8 cellular contexts compared by ENCODE assay signal in the genomic region with DNA sequence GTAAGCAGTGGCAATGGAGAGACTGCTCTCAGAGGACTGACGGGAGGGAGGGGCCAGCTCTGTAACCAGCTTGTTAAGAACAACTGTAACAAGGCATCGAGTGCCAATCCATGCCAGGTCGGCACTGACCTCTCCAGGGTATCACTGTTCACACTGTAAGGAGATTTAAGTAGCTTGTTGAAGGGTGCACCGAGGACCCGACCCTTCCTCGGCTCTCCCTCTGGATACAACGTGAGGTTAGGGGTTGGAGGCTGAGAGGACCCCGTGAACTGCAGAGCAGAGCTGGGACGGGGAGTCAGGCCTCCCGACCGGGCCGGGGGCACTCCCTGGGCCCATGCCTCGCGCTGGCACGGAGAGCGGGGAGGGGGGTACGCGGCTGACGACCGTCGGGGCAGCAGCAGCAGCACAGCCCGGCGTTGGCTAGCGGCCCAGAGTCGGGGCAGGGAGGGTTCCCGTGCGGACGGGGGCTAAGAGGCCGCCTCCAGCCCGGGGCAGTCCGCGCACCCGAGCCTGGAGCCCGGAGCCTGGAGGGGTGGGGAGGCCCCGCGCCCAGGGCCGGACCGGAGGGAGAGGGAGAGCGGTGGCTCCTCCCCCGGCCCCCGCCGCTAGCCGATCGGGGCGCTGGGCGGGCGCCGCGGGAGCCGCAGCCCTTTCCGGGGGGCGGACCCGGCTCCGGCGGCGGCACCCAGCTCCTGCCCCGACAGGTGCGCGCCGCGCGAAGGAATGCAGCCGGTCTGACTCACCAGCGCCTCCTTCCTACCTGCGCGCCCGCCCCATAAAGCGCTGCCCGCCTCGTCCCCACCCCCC. TPM values are rescaled to one million over a fixed set of nuclear protein-coding genes. Genes with fewer than 3 reads are reported as not detected.
DNase-seq lines count a peak whose midpoint lies in the region; ATAC-seq and TF ChIP-seq lines count a peak whose summit lies in the region.

A gene (plus strand): TSS at position 804 of the 807 bp plus-strand sequence. CDS start 3,245 bp downstream, outside the sequence.

- no peak within 1 kb of the TSS for H4K5ac ChIP-seq in mesendoderm (ENCODE audit: low read length)

- peaks cover 4% of the 10 kb centered on the region for H3K4me1 Mint-ChIP-seq in activated CD4-positive, alpha-beta T cell treated with anti-CD3 and anti-CD28 coated beads, Interleukin-2, amount 10 ng/mL, durations not matched to agents 7 days and 5 days

- H3K4me3 ChIP-seq in mesendoderm (ENCODE audit: low read length), result no peak within 1 kb of the TSS

- ATAC-seq in HG03025 (IDR thresholded peaks at IDR 0.05; ENCODE audit: low FRiP score, unreplicated experiment), result no peak

- H3K79me1 ChIP-seq in mesendoderm (ENCODE audit: low read length), result no peaks in the 10 kb centered on the region

- H3K23ac ChIP-seq in mesendoderm (ENCODE audit: low read length), result no peak within 1 kb of the TSS

- DNase-seq in HuH-7.5 (ENCODE audit: low spot score) (peak; percentile 72), dermis blood vessel endothelial cell (no peak), mesendoderm (peak; percentile 60), KBM-7 (no peak)
- peak; percentile 67 for DNase-seq in activated CD4-positive, alpha-beta T cell treated with anti-CD3 and anti-CD28 coated beads, Interleukin-2, amount 10 ng/mL, durations not matched to agents 7 days and 5 days
- peak; percentile 7 for DNase-seq in stimulated activated CD8-positive, alpha-beta memory T cell treated with anti-CD3 and anti-CD28 coated beads, Interleukin-15, amount 100 ng/mL, for 24 hours (ENCODE audit: low read depth)

- H3K27me3 Mint-ChIP-seq in activated CD4-positive, alpha-beta T cell treated with anti-CD3 and anti-CD28 coated beads, Interleukin-2, amount 10 ng/mL, durations not matched to agents 7 days and 5 days, result peaks cover 20% of the 10 kb centered on the region

- WGBS in mesendoderm (ENCODE audit: extremely low coverage, insufficient coverage, low lambda C conversion rate), result no CpG with 5 or more reads among the region's 70 CpGs

- no peak within 1 kb of the TSS for H2BK5ac ChIP-seq in mesendoderm (ENCODE audit: low read length)

- POLR2A ChIA-PET in activated CD4-positive, alpha-beta T cell treated with anti-CD3 and anti-CD28 coated beads, Interleukin-2, amount 10 ng/mL, durations not matched to agents 7 days and 5 days (lab: Charles Lee), result no interaction called here

- peak within 1 kb of the TSS; percentile 56 for H3K27ac ChIP-seq in C4-2B
- H3K27ac ChIP-seq in mesendoderm (ENCODE audit: low read depth, low read length), result no peak within 1 kb of the TSS

- TF ChIP-seq CTCF in C4-2B (conservative IDR thresholded peaks at IDR 0.05), result no peak

- H3K4me3 Mint-ChIP-seq in activated CD4-positive, alpha-beta T cell treated with anti-CD3 and anti-CD28 coated beads, Interleukin-2, amount 10 ng/mL, durations not matched to agents 7 days and 5 days, result peak within 1 kb of the TSS; percentile 63

- no peak within 1 kb of the TSS for H2BK15ac ChIP-seq in mesendoderm (replicated peaks; ENCODE audit: low read depth)

- peak within 1 kb of the TSS; percentile 70 for H3K56ac ChIP-seq in mesendoderm (ENCODE audit: low read length)

- H3K9me3 Mint-ChIP-seq in activated CD4-positive, alpha-beta T cell treated with anti-CD3 and anti-CD28 coated beads, Interleukin-2, amount 10 ng/mL, durations not matched to agents 7 days and 5 days, result no peaks in the 10 kb centered on the region

- no peaks in the 10 kb centered on the region for H3K36me3 Mint-ChIP-seq in activated CD4-positive, alpha-beta T cell treated with anti-CD3 and anti-CD28 coated beads, Interleukin-2, amount 10 ng/mL, durations not matched to agents 7 days and 5 days (ENCODE audit: low read depth)

- H3K4ac ChIP-seq in mesendoderm (ENCODE audit: low read depth, low read length), result no peak within 1 kb of the TSS

- no peaks in the 10 kb centered on the region for H3K79me2 ChIP-seq in mesendoderm (ENCODE audit: control insufficient read depth, insufficient read depth, low read length)

- peaks cover 5% of the 10 kb centered on the region for H3K27me3 ChIP-seq in mesendoderm (ENCODE audit: insufficient read depth, low read length, poor library complexity)

- H3K18ac ChIP-seq in mesendoderm (ENCODE audit: low read length), result no peak within 1 kb of the TSS

- H3K4me1 ChIP-seq in mesendoderm (ENCODE audit: control insufficient read depth, low read depth, low read length), result no peaks in the 10 kb centered on the region

- in situ Hi-C loops in KBM-7 (cut with MboI; ENCODE audit: low pct_unique_long_range_greater_than_20kb, low sequenced_read_pairs), result no loop called here

- H2AK5ac ChIP-seq in mesendoderm (ENCODE audit: low read length), result no peak within 1 kb of the TSS

- no peak within 1 kb of the TSS for H2BK120ac ChIP-seq in mesendoderm (ENCODE audit: low read depth, low read length)

- no peak within 1 kb of the TSS for H3K27ac Mint-ChIP-seq in activated CD4-positive, alpha-beta T cell treated with anti-CD3 and anti-CD28 coated beads, Interleukin-2, amount 10 ng/mL, durations not matched to agents 7 days and 5 days

- no peak within 1 kb of the TSS for H4K8ac ChIP-seq in mesendoderm (ENCODE audit: low read depth, low read length)

- no peaks in the 10 kb centered on the region for H3K36me3 ChIP-seq in mesendoderm (ENCODE audit: control insufficient read depth, insufficient read depth, low read length)

- CTCF ChIA-PET in activated CD4-positive, alpha-beta T cell treated with anti-CD3 and anti-CD28 coated beads, Interleukin-2, amount 10 ng/mL, durations not matched to agents 7 days and 5 days (lab: Charles Lee), result interaction anchor here (0.8 to 2.3 kb wide), 6 partner anchors 10 to 88 kb away, joined by 3 to 11 read pairs (median 7); a partner anchor contains a TSS

- peak within 1 kb of the TSS; percentile 27 for H3K4me2 ChIP-seq in mesendoderm (ENCODE audit: low read length)

- H3K9ac ChIP-seq in mesendoderm (ENCODE audit: low read length), result peak within 1 kb of the TSS; percentile 45

RNA-seq across cellular contexts. Expression of the gene that starts here (rescaled TPM):
- under 1 TPM; 0.55 to 0.96 TPM for total RNA-seq in activated CD4-positive, alpha-beta T cell treated with anti-CD3 and anti-CD28 coated beads, Interleukin-2, amount 10 ng/mL, durations not matched to agents 7 days and 5 days
- 34.4 and 125 TPM in 2 replicates for total RNA-seq in dermis blood vessel endothelial cell
- 1.0 TPM for polyA plus RNA-seq in mesendoderm (2013, experiment 1 of 2)
- 1.4 TPM for polyA plus RNA-seq in mesendoderm (2013, experiment 2 of 2)

Comparison
In these comparisons a context has a peak if more than half of its experiments do, and no peak if none do; other contexts are left out.
1. RNA of the gene that starts here (total RNA-seq): 34.4 to 125 TPM in dermis blood vessel endothelial cell; 0.55 to 0.96 TPM in activated CD4-positive, alpha-beta T cell treated with anti-CD3 and anti-CD28 coated beads, Interleukin-2, amount 10 ng/mL, durations not matched to agents 7 days and 5 days; every median in the first group is over 10 times any median in the second.
2. Peak in DNase-seq in activated CD4-positive, alpha-beta T cell treated with anti-CD3 and anti-CD28 coated beads, Interleukin-2, amount 10 ng/mL, durations not matched to agents 7 days and 5 days; RNA of the gene not detected or under 1 TPM.
3. DNase-seq: peak in HuH-7.5 (single experiment), mesendoderm (single experiment) and stimulated activated CD8-positive, alpha-beta memory T cell treated with anti-CD3 and anti-CD28 coated beads, Interleukin-15, amount 100 ng/mL, for 24 hours (single experiment); none in dermis blood vessel endothelial cell (single experiment) and KBM-7 (single experiment).